24 cellular contexts compared by ENCODE assay signal in genomic region chr13:107091386-107091785, GRCh38.
"Had no signal": no experiment of that assay in that cellular context is flagged by ENCODE, and none has a peak within 500 bp of the region (broad histone marks: within the 10 kb centered on the region; RNA-seq: fewer than 3 reads in every experiment).

No MANE protein-coding gene starts in this region.

- H3K27me3 ChIP-seq: gastrocnemius medialis, hepatocyte, neural progenitor cell, right lobe of liver, suprapubic skin, thyroid gland had no signal

- H3K9me3 ChIP-seq: gastrocnemius medialis, right lobe of liver, suprapubic skin, thyroid gland had no signal

- DNase-seq: cerebellar nuclear complex; cortex of kidney; dorsolateral prefrontal cortex; effector CD4-positive, alpha-beta T cell; gastrocnemius medialis; head of caudate nucleus; kidney; naive B cell; right lobe of liver; small intestine; stimulated activated CD4-positive, alpha-beta T cell treated with anti-CD3 and anti-CD28 coated beads, Interleukin-15, amount 100 ng/mL, for 24 hours; stimulated activated CD4-positive, alpha-beta T cell treated with anti-CD3 and anti-CD28 coated beads, Interleukin-2, amount 100 ng/mL, for 48 hours; stimulated activated naive B cell treated with anti-CD40 and anti-IgM and Interleukin-4, amounts not matched to agents 10 μg/mL and 1 μg/mL and 100 μg/mL, for 72 hours; thyroid gland had no signal

- H3K27ac ChIP-seq: dorsolateral prefrontal cortex, epithelial cell of prostate, gastrocnemius medialis, hepatocyte, neural progenitor cell, parathyroid adenoma, right lobe of liver, suprapubic skin, thyroid gland had no signal

- ATAC-seq: esophagus mucosa; gastrocnemius medialis; left lobe of liver; natural killer cell treated with Interleukin-12 subunit alpha and Interleukin-12 subunit beta and Interleukin-15 and Interleukin-18, amount 100 ng/mL, for 72 hours; right lobe of liver; stimulated activated naive B cell treated with anti-CD40 and anti-IgM and Interleukin-4, amounts not matched to agents 10 μg/mL and 1 μg/mL and 100 μg/mL, for 72 hours had no signal

- H3K4me2 ChIP-seq: hepatocyte, neural progenitor cell had no signal

- FAIRE-seq: kidney, small intestine, urothelium cell line had no signal

- H3K4me1 ChIP-seq: gastrocnemius medialis, neural progenitor cell, parathyroid adenoma, right lobe of liver, suprapubic skin, thyroid gland had no signal

- H3K4me3 ChIP-seq: dorsolateral prefrontal cortex, gastrocnemius medialis, hepatocyte, lung, neural progenitor cell, right lobe of liver, suprapubic skin, thyroid gland had no signal

- H3K36me3 ChIP-seq: gastrocnemius medialis, neural progenitor cell, right lobe of liver, suprapubic skin, thyroid gland had no signal

- H3K9ac ChIP-seq: neural progenitor cell, parathyroid adenoma had no signal
